In genomic region chr7:12314199-12314598, GRCh38 we compare ENCODE assay signal across 16 cellular contexts.
DNase-seq lines count a peak whose midpoint lies in the region; ATAC-seq lines count a peak whose summit lies in the region.
"Had no signal": no experiment of that assay in that cellular context is flagged by ENCODE, and none has a peak within 500 bp of the region (broad histone marks: within the 10 kb centered on the region; RNA-seq: fewer than 3 reads in every experiment).

No MANE protein-coding gene starts in this region.

- DNase-seq in NOMO-1 (lab: John Stamatoyannopoulos, UW; ENCODE audit: unreplicated experiment in 2 of 2) (peak; percentile 16 to 18), NOMO-1 treated with dmso at 0.1 percent for 144 hours (lab: John Stamatoyannopoulos, UW; ENCODE audit: unreplicated experiment) (no peak), KG1 (lab: John Stamatoyannopoulos, UW) (no peak), EL (no peak), cardiac septum (ENCODE audit: low spot score) (no peak)
- DNase-seq: 8988T, adrenal gland, HFFc6, mammary epithelial cell, NCI-H1105 treated with DMSO at 0.1 percent for 48 hours, NCI-H510A treated with DMSO at 0.1 percent for 48 hours, T1000 had no signal

- ATAC-seq in GM21786 (IDR thresholded peaks at IDR 0.05; ENCODE audit: unreplicated experiment) = peak; percentile 63
- ATAC-seq in HG03432 (IDR thresholded peaks at IDR 0.05; ENCODE audit: unreplicated experiment) = peak; percentile 71
- ATAC-seq in stimulated activated memory B cell treated with anti-CD40 and anti-IgM and Interleukin-4, amounts not matched to agents 10 μg/mL and 1 μg/mL and 100 μg/mL, for 72 hours = peak; percentile 90

- no peak overlapping the region for H3K4me3 Mint-ChIP-seq in stimulated activated memory B cell treated with anti-CD40 and anti-IgM and Interleukin-4, amounts not matched to agents 10 μg/mL and 1 μg/mL and 100 μg/mL, for 72 hours
- H3K4me3 Mint-ChIP-seq: HFFc6, neural progenitor cell had no signal

- no peaks in the 10 kb centered on the region for H3K9me3 Mint-ChIP-seq in stimulated activated memory B cell treated with anti-CD40 and anti-IgM and Interleukin-4, amounts not matched to agents 10 μg/mL and 1 μg/mL and 100 μg/mL, for 72 hours
- H3K9me3 Mint-ChIP-seq: neural progenitor cell had no signal

- intact Hi-C loops in cardiac septum (cut with DNase I) = no loop called here

- H3K4me1 Mint-ChIP-seq in stimulated activated memory B cell treated with anti-CD40 and anti-IgM and Interleukin-4, amounts not matched to agents 10 μg/mL and 1 μg/mL and 100 μg/mL, for 72 hours = peaks cover 4% of the 10 kb centered on the region

- peaks cover 9% of the 10 kb centered on the region for H3K27me3 Mint-ChIP-seq in stimulated activated memory B cell treated with anti-CD40 and anti-IgM and Interleukin-4, amounts not matched to agents 10 μg/mL and 1 μg/mL and 100 μg/mL, for 72 hours

- H3K27ac Mint-ChIP-seq in stimulated activated memory B cell treated with anti-CD40 and anti-IgM and Interleukin-4, amounts not matched to agents 10 μg/mL and 1 μg/mL and 100 μg/mL, for 72 hours = no peak overlapping the region
- H3K27ac Mint-ChIP-seq: HFFc6, neural progenitor cell had no signal

- no peaks in the 10 kb centered on the region for H3K36me3 Mint-ChIP-seq in stimulated activated memory B cell treated with anti-CD40 and anti-IgM and Interleukin-4, amounts not matched to agents 10 μg/mL and 1 μg/mL and 100 μg/mL, for 72 hours
- H3K36me3 Mint-ChIP-seq: neural progenitor cell had no signal

Comparison
In these comparisons a context has a peak if more than half of its experiments do, and no peak if none do; other contexts are left out.
1. DNase-seq: peak in NOMO-1 (2 of 2); none in NOMO-1 treated with dmso at 0.1 percent for 144 hours (single experiment), KG1 (single experiment), EL (single experiment) and cardiac septum (single experiment).
2. Peak in every context shown above with its lines, with median percentiles within 50 percentile points of each other: ATAC-seq.